1 cellular context compared by ENCODE assay signal in the genomic region with DNA sequence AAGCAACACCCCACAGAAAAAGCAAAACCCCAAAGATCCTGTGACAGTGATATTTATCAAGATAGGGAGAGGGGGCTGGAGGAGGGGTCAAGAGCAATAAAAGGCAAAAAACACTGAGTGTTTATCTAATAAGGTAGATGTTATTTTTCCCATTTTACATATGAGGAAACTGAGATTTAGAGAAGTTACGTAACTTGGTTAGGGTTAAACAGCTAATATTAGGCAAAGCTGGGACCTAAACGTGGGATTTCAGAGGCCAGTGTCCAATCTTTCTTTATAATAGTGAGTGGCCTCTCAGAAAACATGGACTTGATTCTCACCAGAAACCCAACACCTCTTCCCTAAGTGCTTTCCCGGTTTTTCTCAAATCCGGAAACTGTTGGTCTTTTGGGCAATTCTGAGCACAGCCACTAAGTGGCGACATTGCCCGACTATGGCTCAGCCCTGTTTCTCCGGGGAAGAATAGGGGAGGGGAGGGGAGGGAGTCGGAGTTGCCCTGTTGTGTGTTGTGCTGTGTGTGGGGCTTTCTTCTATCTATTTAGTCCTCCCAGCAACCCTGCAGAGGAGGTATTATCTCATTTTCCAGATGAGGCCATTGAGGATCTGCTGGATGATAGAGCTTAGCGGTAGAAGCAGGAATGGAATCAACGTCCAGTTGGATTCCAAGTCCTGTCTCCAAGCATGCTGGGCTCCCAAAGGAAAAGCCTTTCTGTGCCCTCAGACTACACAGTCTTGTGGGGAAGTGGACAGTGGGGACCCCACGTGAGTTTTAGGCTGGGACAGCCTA.
TF ChIP-seq lines count a peak whose summit lies in the region.

No MANE protein-coding gene starts in this region.

TF ChIP-seq in HepG2, 621 proteins besides CTCF, POLR2A, EP300 and RAD21:
- peak; percentile 61 for TF ChIP-seq STAG1 (CRISPR knock-in tag; IDR thresholded peaks at IDR 0.05)
- TF ChIP-seq CEBPB (IDR thresholded peaks at IDR 0.05; ENCODE audit: borderline replicate concordance, low read depth, low read length): peak; percentile 22; the same call in 1 of the 2 replicates
